Comparison of ENCODE assay signal across 22 cellular contexts in genomic region chr4:118400362-118400761, GRCh38. TPM values are rescaled to one million over a fixed set of nuclear protein-coding genes. Genes with fewer than 3 reads are reported as not detected.
DNase-seq lines count a peak whose midpoint lies in the region; ATAC-seq, FAIRE-seq and TF ChIP-seq lines count a peak whose summit lies in the region.
"Had no signal": no experiment of that assay in that cellular context is flagged by ENCODE, and none has a peak within 500 bp of the region (broad histone marks: within the 10 kb centered on the region; RNA-seq: fewer than 3 reads in every experiment).

No MANE protein-coding gene starts in this region.

- H3K4me2 ChIP-seq in IMR-90 (ENCODE audit: low read depth, low read length): no peak overlapping the region
- H3K4me2 ChIP-seq in GM12878 (ENCODE audit: control insufficient read depth, insufficient read depth): no peak overlapping the region
- no peak overlapping the region for H3K4me2 ChIP-seq in osteoblast (ENCODE audit: insufficient read depth, low read length)
- H3K4me2 ChIP-seq: BLaER1 treated with 17β-estradiol and CSF1 and Interleukin-3, amounts not matched to agents 10 nM and 100 nM had no signal

- RAD21 ChIA-PET in GM12878 (lab: Charles Lee; ENCODE audit: unreplicated experiment): interaction anchor here (0.8 kb wide), 1 partner anchor 18 kb away, joined by 5 read pairs; no protein-coding TSS in a partner anchor

- TF ChIP-seq EP300 in GM12878 (IDR thresholded peaks at IDR 0.05; ENCODE audit: borderline replicate concordance in 1 of 2, control insufficient read depth in 1 of 2, low read depth in 2 of 2, low read length in 2 of 2): no peak

- in situ Hi-C loops in IMR-90 (cut with MboI; ENCODE audit: low sequenced_read_pairs) (no loop called here), GM12878 (cut with MboI) (no loop called here)

- peak overlapping the region; percentile 92 for H2BK5ac ChIP-seq in IMR-90 (ENCODE audit: low read depth, low read length, poor library complexity, severe bottlenecking)

- peak overlapping the region; percentile 81; the same call in 1 of the 2 replicates for H2BK20ac ChIP-seq in IMR-90 (ENCODE audit: low read depth, low read length)

- peak; percentile 68 for DNase-seq in IMR-90
- peak; percentile 39 for DNase-seq in NCI-H82 treated with DMSO at 0.1 percent for 48 hours (lab: John Stamatoyannopoulos, UW; ENCODE audit: unreplicated experiment)
- DNase-seq in GM12878 (ENCODE audit: low read depth, low spot score): no peak
- DNase-seq in osteoblast (ENCODE audit: insufficient read length, low spot score, missing footprints): peak; percentile 10
- DNase-seq in GM20000 (ENCODE audit: low spot score): no peak
- no peak for DNase-seq in RPMI8226
- DNase-seq in RWPE1 (ENCODE audit: low spot score): no peak
- DNase-seq: anterior cingulate cortex; H7; midbrain; NCI-H1048; NCI-H2171; sigmoid colon; stimulated activated CD4-positive, alpha-beta T cell treated with anti-CD3 and anti-CD28 coated beads, Interleukin-2, amount 100 ng/mL, for 48 hours; stimulated activated CD8-positive, alpha-beta memory T cell treated with anti-CD3 and anti-CD28 coated beads, Interleukin-4, amount 100 ng/mL, for 48 hours had no signal

- no peak overlapping the region for H3K56ac ChIP-seq in IMR-90 (ENCODE audit: extremely low read depth, insufficient read depth, low read length)

- H4K8ac ChIP-seq in IMR-90 (ENCODE audit: low read depth in 2 of 2, low read length in 2 of 2): peak overlapping the region in 1 of 2 experiments; percentile 65; a peak in 2 of 4 replicates

- H3K9me1 ChIP-seq in IMR-90 (ENCODE audit: insufficient read depth, low read length): no peaks in the 10 kb centered on the region

- H3K9me3 ChIP-seq in IMR-90 (ENCODE audit: control insufficient read depth, insufficient read depth, low read length) (no peaks in the 10 kb centered on the region), GM12878 (replicated peaks; ENCODE audit: control insufficient read depth, insufficient read depth, low read length) (no peaks in the 10 kb centered on the region), osteoblast (ENCODE audit: low read depth, low read length) (no peaks in the 10 kb centered on the region)
- H3K9me3 ChIP-seq: neutrophil, sigmoid colon, suprapubic skin had no signal

- H3K18ac ChIP-seq in IMR-90 (ENCODE audit: low read depth, low read length): peak overlapping the region; percentile 73; the same call in 1 of the 2 replicates

- peak overlapping the region; percentile 86 for H2AFZ ChIP-seq in IMR-90 (replicated peaks; ENCODE audit: low read length, poor library complexity)
- H2AFZ ChIP-seq in GM12878 (ENCODE audit: control insufficient read depth, low read depth, low read length): no peak overlapping the region
- no peak overlapping the region for H2AFZ ChIP-seq in osteoblast (ENCODE audit: low read length)

- peak overlapping the region; percentile 57; the same call in 1 of the 2 replicates for H3K4ac ChIP-seq in IMR-90 (ENCODE audit: low read depth, low read length)

- H3K27me3 ChIP-seq in IMR-90 (ENCODE audit: control insufficient read depth, insufficient read depth, low read length) (no peaks in the 10 kb centered on the region), GM12878 (replicated peaks in 1 of 2; ENCODE audit: control insufficient read depth in 2 of 2, insufficient read depth in 2 of 2, low read length in 1 of 2) (no peaks in the 10 kb centered on the region), osteoblast (ENCODE audit: insufficient read depth, low read length) (peaks cover 6% of the 10 kb centered on the region)
- H3K27me3 ChIP-seq: BLaER1 treated with 17β-estradiol and CSF1 and Interleukin-3, amounts not matched to agents 10 nM and 100 nM; neutrophil; sigmoid colon; suprapubic skin had no signal

- no peak overlapping the region for H2AK9ac ChIP-seq in IMR-90 (replicated peaks; ENCODE audit: low read depth, low read length, poor library complexity)

- H3K4me3 ChIP-seq in IMR-90 (ENCODE audit: insufficient read depth, low read depth, low read length) (no peak overlapping the region), GM12878 (no peak overlapping the region), osteoblast (ENCODE audit: insufficient read depth, low read length) (no peak overlapping the region)
- H3K4me3 ChIP-seq: BLaER1 treated with 17β-estradiol and CSF1 and Interleukin-3, amounts not matched to agents 10 nM and 100 nM; sigmoid colon; suprapubic skin had no signal

- POLR2A ChIA-PET in IMR-90 (lab: Charles Lee; ENCODE audit: unreplicated experiment) (no interaction called here), GM12878 (lab: Charles Lee) (interaction anchor here (1.0 kb wide), 1 partner anchor 12 kb away, joined by 3 read pairs; no protein-coding TSS in a partner anchor), RWPE1 (lab: Yijun Ruan, JAX; ENCODE audit: low non-redundant PET) (no interaction called here)

- TF ChIP-seq POLR2A in IMR-90 (IDR thresholded peaks at IDR 0.05; ENCODE audit: low read depth, low read length) (no peak), GM12878 (IDR thresholded peaks at IDR 0.05; ENCODE audit: low read depth, low read length) (no peak)

- intact Hi-C loops in IMR-90 (cut with micrococcal nuclease) (no loop called here), GM12878 (cut with micrococcal nuclease; ENCODE audit: unreplicated experiment) (no loop called here)

- SMC1A ChIA-PET in GM12878 (lab: Charles Lee; ENCODE audit: uncharacterized antibody, unreplicated experiment): interaction anchor here (3.1 kb wide), 1 partner anchor 17 kb away, joined by 17 read pairs; no protein-coding TSS in a partner anchor

- H4K20me1 ChIP-seq in IMR-90 (ENCODE audit: insufficient read depth, low read length) (no peaks in the 10 kb centered on the region), GM12878 (ENCODE audit: control insufficient read depth, insufficient read depth) (no peaks in the 10 kb centered on the region), osteoblast (ENCODE audit: insufficient read depth, low read length) (no peaks in the 10 kb centered on the region)
- H4K20me1 ChIP-seq: BLaER1 treated with 17β-estradiol and CSF1 and Interleukin-3, amounts not matched to agents 10 nM and 100 nM had no signal

- TF ChIP-seq RAD21 in IMR-90 (IDR thresholded peaks at IDR 0.05; ENCODE audit: low read length) (no peak), GM12878 (IDR thresholded peaks at IDR 0.05; ENCODE audit: insufficient read depth, low read depth, low read length) (no peak)

- no peaks in the 10 kb centered on the region for H3K36me3 ChIP-seq in IMR-90 (ENCODE audit: control insufficient read depth, insufficient read depth, low read length)
- no peaks in the 10 kb centered on the region for H3K36me3 ChIP-seq in GM12878 (ENCODE audit: control insufficient read depth in 2 of 2, insufficient read depth in 2 of 2, low read length in 1 of 2)
- H3K36me3 ChIP-seq in osteoblast (ENCODE audit: insufficient read depth, low read length): no peaks in the 10 kb centered on the region
- H3K36me3 ChIP-seq: BLaER1 treated with 17β-estradiol and CSF1 and Interleukin-3, amounts not matched to agents 10 nM and 100 nM; neutrophil; sigmoid colon; suprapubic skin had no signal

- H3K14ac ChIP-seq in IMR-90 (replicated peaks; ENCODE audit: low read depth, low read length): peak overlapping the region; percentile 73; the same call in 1 of the 2 replicates

- H3K79me2 ChIP-seq in GM12878 (ENCODE audit: control insufficient read depth, insufficient read depth, low read length) (no peaks in the 10 kb centered on the region), osteoblast (ENCODE audit: insufficient read depth, low read length) (no peaks in the 10 kb centered on the region)

- 53% methylated on average over 3 of the region's 3 CpGs; no CpG with 5 or more reads in 1 of the 2 experiments for WGBS in IMR-90 (ENCODE audit: extremely low coverage in 2 of 2, insufficient read length in 1 of 2), 2 experiments
- WGBS in GM12878 (ENCODE audit: insufficient coverage, insufficient replicate concordance, low lambda C conversion rate, missing lambda C conversion rate): 4% methylated on average over 3 of the region's 3 CpGs

- H4K91ac ChIP-seq in IMR-90 (ENCODE audit: insufficient read depth, low read depth, low read length): peak overlapping the region; percentile 50; the same call in 1 of the 2 replicates

- peak; percentile 82 for ATAC-seq in IMR-90 (ENCODE audit: low read depth)
- 0 out of 3 replicates have a peak, but pooled peaks have one; percentile 13 for ATAC-seq in GM12878

- peak overlapping the region; percentile 39 for H4K5ac ChIP-seq in IMR-90 (ENCODE audit: low read depth, low read length)

- H2AK5ac ChIP-seq in IMR-90 (ENCODE audit: low read depth, low read length): peak overlapping the region; percentile 79; the same call in 1 of the 2 replicates

- FAIRE-seq in GM12878 (lab: Jason Lieb, UNC): no peak
- FAIRE-seq: colon, endothelial cell of umbilical vein, GM12891, islet of Langerhans had no signal

- H3K79me1 ChIP-seq in IMR-90 (ENCODE audit: low read depth in 1 of 2, low read length in 2 of 2): no peaks in the 10 kb centered on the region

- H3K27ac ChIP-seq in IMR-90 (ENCODE audit: insufficient read depth, low read length): peak overlapping the region; percentile 34; the same call in 1 of the 2 replicates
- no peak overlapping the region for H3K27ac ChIP-seq in GM12878 (ENCODE audit: control insufficient read depth, insufficient read depth)
- H3K27ac ChIP-seq in osteoblast (ENCODE audit: low read depth, low read length): no peak overlapping the region
- no peak overlapping the region for H3K27ac ChIP-seq in RWPE1
- H3K27ac ChIP-seq: BLaER1 treated with 17β-estradiol and CSF1 and Interleukin-3, amounts not matched to agents 10 nM and 100 nM; neutrophil; sigmoid colon; suprapubic skin had no signal

- H3K23ac ChIP-seq in IMR-90 (ENCODE audit: low read depth, low read length): 0 out of 2 replicates have a peak overlapping the region, but pooled peaks have one; percentile 40

- dilution Hi-C loops in IMR-90 (cut with HindIII; ENCODE audit: low sequenced_read_pairs, unreplicated experiment): no loop called here

- BruUV-seq in IMR-90 (replicated peaks; lab: Mats Ljungman, UMichigan) (no TSS peak), GM12878 (replicated peaks; lab: Mats Ljungman, UMichigan) (no TSS peak)

- peak overlapping the region; percentile 71; the same call in 1 of the 2 replicates for H2BK120ac ChIP-seq in IMR-90 (ENCODE audit: low read depth, low read length)

- H3K4me1 ChIP-seq in IMR-90 (ENCODE audit: control insufficient read depth, insufficient read depth, low read length) (peaks cover 16% of the 10 kb centered on the region), GM12878 (ENCODE audit: control insufficient read depth, insufficient read depth, low read length) (peaks cover 5% of the 10 kb centered on the region), osteoblast (ENCODE audit: insufficient read depth, low read length) (peaks cover 3% of the 10 kb centered on the region)
- H3K4me1 ChIP-seq: sigmoid colon, suprapubic skin had no signal

- H3K9ac ChIP-seq in IMR-90 (ENCODE audit: low read depth, low read length) (0 out of 2 replicates have a peak overlapping the region, but pooled peaks have one; percentile 38), GM12878 (ENCODE audit: control insufficient read depth, insufficient read depth, low read length) (no peak overlapping the region)
- H3K9ac ChIP-seq: BLaER1 treated with 17β-estradiol and CSF1 and Interleukin-3, amounts not matched to agents 10 nM and 100 nM had no signal

- CTCF ChIA-PET in IMR-90 (lab: Yijun Ruan, JAX): interaction anchor here (0.7 kb wide), 1 partner anchor 89 kb away, joined by 3 read pairs; no protein-coding TSS in a partner anchor
- CTCF ChIA-PET in GM12878 (lab: Yijun Ruan, JAX): no interaction called here
- CTCF ChIA-PET in RWPE1 (lab: Yijun Ruan, JAX): no interaction called here

- no peak for TF ChIP-seq CTCF in IMR-90 (conservative IDR thresholded peaks at IDR 0.05; ENCODE audit: low read depth, low read length)
- no peak for TF ChIP-seq CTCF in GM12878 (IDR thresholded peaks at IDR 0.05 in 2 of 3, conservative IDR thresholded peaks at IDR 0.05 in 1 of 3; ENCODE audit: control insufficient read depth in 2 of 3, extremely low read depth in 1 of 3, insufficient read depth in 1 of 3, low read depth in 3 of 3, low read length in 3 of 3)
- no peak for TF ChIP-seq CTCF in osteoblast (IDR thresholded peaks at IDR 0.05; ENCODE audit: extremely low read depth, low read depth, low read length)
- no peak for TF ChIP-seq CTCF in GM20000 (IDR thresholded peaks at IDR 0.05; ENCODE audit: extremely low read depth, missing control alignments)
- no peak for TF ChIP-seq CTCF in RWPE1 (conservative IDR thresholded peaks at IDR 0.05; ENCODE audit: low read depth)

- H2BK15ac ChIP-seq in IMR-90 (ENCODE audit: low read depth, low read length): no peak overlapping the region; the same call in 2 of the 3 replicates

RNA-seq across cellular contexts. Expression of gene PRSS12, which starts 47.6 kb away (rescaled TPM):
- total RNA-seq in IMR-90 (2012; rRNA removed) (51.1 and 62.2 TPM in 2 replicates), GM12878 (2014; rRNA removed) (0.05 and 0.11 TPM in 2 replicates), GM12878 (2014; rRNA removed; fragmentation: Illumina TruSeq; extraction: Trizol) (0.04 TPM in 1 of 2 replicates, not detected in the other), GM12878 (2021) (0.48 TPM in 1 of 2 replicates, not detected in the other), osteoblast (8.5 and 9.4 TPM in 2 replicates)
- polyA plus RNA-seq in IMR-90 (2012; rRNA removed) (57.5 and 71.5 TPM in 2 replicates), GM12878 (2011; rRNA removed) (0.22 and 0.34 TPM in 2 replicates), GM12878 (2014; fragmentation: Illumina TruSeq; extraction: Trizol) (0.11 TPM in 1 of 2 replicates, not detected in the other), GM12878 (2014; fragmentation: Nextera tagmentation; extraction: Ambion mirVana) (under 1 TPM; 0.04 to 0.14 TPM), GM12878 (2014; rRNA removed) (0.10 TPM in 1 of 2 replicates, not detected in the other), GM12878 (2016; fragmentation: Nextera tagmentation; extraction: Ambion mirVana) (under 1 TPM; 0.07 to 0.16 TPM)
- 36.6 TPM in 2 replicates for polyA plus RNA-seq in IMR-90 (2012; cell fraction: cytosol; rRNA removed)
- polyA plus RNA-seq in IMR-90 (2012; cell fraction: nucleus; rRNA removed; ENCODE audit: low replicate concordance): 30.0 and 140 TPM in 2 replicates
- total RNA-seq in GM12878 (2013; cell fraction: nucleolus; rRNA removed): 0.47 TPM in 1 of 2 replicates, not detected in the other
- polyA plus RNA-seq in GM12878 (2011; ENCODE audit: low read depth): 0.05 TPM
- polyA plus RNA-seq in GM12878 (2011; cell fraction: cytosol; rRNA removed): 0.08 and 0.19 TPM in 2 replicates
- 0.51 and 0.78 TPM in 2 replicates for polyA plus RNA-seq in GM12878 (2011; cell fraction: nucleus; rRNA removed)
- 0.03 and 0.08 TPM in 2 replicates for polyA plus RNA-seq in GM12878 (2012)
- polyA minus RNA-seq in GM12878 (2011; rRNA and poly(A)+ RNA removed): 0.21 and 0.22 TPM in 2 replicates
- not detected in 2 replicates for polyA minus RNA-seq in GM12878 (2011; cell fraction: cytosol; rRNA and poly(A)+ RNA removed)
- polyA minus RNA-seq in GM12878 (2011; cell fraction: nucleus; rRNA and poly(A)+ RNA removed): 0.24 and 1.8 TPM in 2 replicates

Comparison
In these comparisons a context has a peak if more than half of its experiments do, and no peak if none do; other contexts are left out.
1. DNase-seq: peak in IMR-90 (single experiment), NCI-H82 treated with DMSO at 0.1 percent for 48 hours (single experiment) and osteoblast (single experiment); none in GM12878 (single experiment), GM20000 (single experiment), RPMI8226 (single experiment) and RWPE1 (single experiment).